ENCODE assay signal across 11 cellular contexts in genomic region chr17:74452027-74452840, GRCh38. TPM values are rescaled to one million over a fixed set of nuclear protein-coding genes. Genes with fewer than 3 reads are reported as not detected.
DNase-seq lines count a peak whose midpoint lies in the region; ATAC-seq, FAIRE-seq and TF ChIP-seq lines count a peak whose summit lies in the region.
"Had no signal": no experiment of that assay in that cellular context is flagged by ENCODE, and none has a peak within 500 bp of the region (broad histone marks: within the 10 kb centered on the region; RNA-seq: fewer than 3 reads in every experiment).

No MANE protein-coding gene starts in this region.

- no peaks in the 10 kb centered on the region for H3K27me3 ChIP-seq in Peyer's patch
- H3K27me3 ChIP-seq in right atrium auricular region, result no peaks in the 10 kb centered on the region
- H3K27me3 ChIP-seq in stomach, result no peaks in the 10 kb centered on the region
- H3K27me3 ChIP-seq in BE2C, result no peaks in the 10 kb centered on the region

- TF ChIP-seq EP300 in stomach (IDR thresholded peaks at IDR 0.05), result no peak

- intact Hi-C loops in stomach (cut with DNase I; ENCODE audit: low total_unique reads), result no loop called here

- no peak for TF ChIP-seq CTCF in Peyer's patch (IDR thresholded peaks at IDR 0.05)
- no peak for TF ChIP-seq CTCF in right atrium auricular region (IDR thresholded peaks at IDR 0.05)
- TF ChIP-seq CTCF in stomach (IDR thresholded peaks at IDR 0.05), result no peak
- no peak for TF ChIP-seq CTCF in BE2C (IDR thresholded peaks at IDR 0.05; ENCODE audit: low read depth, low read length)

- H3K4me3 ChIP-seq in Peyer's patch (no peak overlapping the region), right atrium auricular region (no peak overlapping the region), stomach (no peak overlapping the region), BE2C (ENCODE audit: low read depth, low read length) (no peak overlapping the region)

- DNase-seq in NCI-H1417 (lab: John Stamatoyannopoulos, UW), result peak; percentile 45 to 69 (median 51)
- no peak for DNase-seq in NCI-H1417 treated with DMSO at 0.1 percent for 48 hours (lab: John Stamatoyannopoulos, UW)
- DNase-seq in Peyer's patch, result peak in 2 of 3 donors; percentile 48 to 71
- peak; percentile 58 for DNase-seq in right atrium auricular region (ENCODE audit: low spot score)
- no peak for DNase-seq in stomach
- DNase-seq in GM19239 (ENCODE audit: insufficient read length, low spot score), result no peak
- DNase-seq in BE2C, result no peak
- DNase-seq: NCI-H774 had no signal

- H3K4me1 ChIP-seq in Peyer's patch, result peaks cover 0 to 33% (median 11%) of the 10 kb centered on the region in 4 donors
- H3K4me1 ChIP-seq in right atrium auricular region, result peaks cover 0 to 43% of the 10 kb centered on the region in 2 donors
- H3K4me1 ChIP-seq in stomach, result peaks cover 50 to 57% (median 56%) of the 10 kb centered on the region in 4 donors
- peaks cover 32% of the 10 kb centered on the region for H3K4me1 ChIP-seq in BE2C

- no peak for FAIRE-seq in GM19239 (lab: Jason Lieb, UNC)
- FAIRE-seq: A204.1, endometrium had no signal

- no peak for TF ChIP-seq POLR2A in Peyer's patch (IDR thresholded peaks at IDR 0.05)
- TF ChIP-seq POLR2A in stomach (IDR thresholded peaks at IDR 0.05), result no peak

- H3K36me3 ChIP-seq in Peyer's patch, result no peaks in the 10 kb centered on the region
- H3K36me3 ChIP-seq in right atrium auricular region, result no peaks in the 10 kb centered on the region
- H3K36me3 ChIP-seq in stomach, result peaks cover 9 to 28% (median 24%) of the 10 kb centered on the region in 4 donors
- no peaks in the 10 kb centered on the region for H3K36me3 ChIP-seq in BE2C

- H3K27ac ChIP-seq in Peyer's patch (peak overlapping the region in 3 of 4 donors; percentile 14 to 81 (median 36)), right atrium auricular region (peak overlapping the region; percentile 82 to 88), stomach (peak overlapping the region; percentile 83 to 99 (median 92))

- WGBS in stomach, 5 donors, result 34 to 53% (median 48%) methylated on average over 10 to 16 of the region's 16 CpGs

- H3K9me3 ChIP-seq in Peyer's patch, result no peaks in the 10 kb centered on the region
- no peaks in the 10 kb centered on the region for H3K9me3 ChIP-seq in right atrium auricular region
- no peaks in the 10 kb centered on the region for H3K9me3 ChIP-seq in stomach
- no peaks in the 10 kb centered on the region for H3K9me3 ChIP-seq in BE2C

- ATAC-seq in HG03342 (IDR thresholded peaks at IDR 0.05; ENCODE audit: unreplicated experiment), result no peak

RNA-seq across cellular contexts. Expression of gene CD300A, which starts 14.2 kb away (rescaled TPM):
- 10 to 100 TPM in 1 of 4 donors, 1 to 10 TPM in 3; 1.1 to 61.1 (median 6.8) TPM for total RNA-seq in Peyer's patch
- total RNA-seq in right atrium auricular region, result 1 to 10 TPM; 2.0 to 7.8 TPM
- total RNA-seq in stomach, result 1 to 10 TPM in 3 of 5 donors, not detected in 2; 3.1 to 8.0 (median 5.3) TPM
- polyA plus RNA-seq in stomach, result 1 to 10 TPM; 1.8 to 4.7 (median 2.7) TPM
- not detected for polyA plus RNA-seq in BE2C (2012; ENCODE audit: insufficient read depth, insufficient read length, low read depth)

RNA-seq across cellular contexts. Expression of gene GPRC5C, which starts 20.3 kb away (rescaled TPM):
- total RNA-seq in Peyer's patch (100 to 1,000 TPM in 2 of 4 donors, 10 to 100 TPM in 2; 61.1 to 173 (median 107) TPM), right atrium auricular region (10 to 100 TPM; 39.0 to 48.0 TPM), stomach (100 to 1,000 TPM in 4 of 5 donors, 10 to 100 TPM in 1; 66.5 to 321 (median 141) TPM)
- 100 to 1,000 TPM in 2 of 3 donors, 10 to 100 TPM in 1; 84.5 to 145 (median 117) TPM for polyA plus RNA-seq in stomach
- polyA plus RNA-seq in BE2C (2012; ENCODE audit: insufficient read depth, insufficient read length, low read depth), result 17.4 TPM

Comparison
In these comparisons a context has a peak if more than half of its experiments do, and no peak if none do; other contexts are left out.
1. DNase-seq: peak in NCI-H1417 (3 of 3), Peyer's patch (2 of 3) and right atrium auricular region (single experiment); none in NCI-H1417 treated with DMSO at 0.1 percent for 48 hours (single experiment), stomach (single experiment), GM19239 (single experiment) and BE2C (single experiment).
2. H3K27ac ChIP-seq: peak in every context shown above with its lines; median percentile 92 in stomach; 85 in right atrium auricular region; 36 in Peyer's patch.